ENCODE assay signal across 8 cellular contexts in genomic region chr14:58297762-58298476, GRCh38. TPM values are rescaled to one million over a fixed set of nuclear protein-coding genes. Genes with fewer than 3 reads are reported as not detected.
DNase-seq lines count a peak whose midpoint lies in the region; ATAC-seq and TF ChIP-seq lines count a peak whose summit lies in the region.

No MANE protein-coding gene starts in this region.

- POLR2A ChIA-PET in GM10248 (lab: Yijun Ruan, JAX) = interaction anchor here (0.6 to 1.5 kb wide), 15 partner anchors 10 to 129 kb away, joined by 3 to 12 read pairs (median 4); partner anchors contain the start of genes KIAA0586, PSMA3 and TIMM9
- POLR2A ChIA-PET in SK-N-SH (lab: Yijun Ruan, JAX) = interaction anchor here (0.5 to 1.6 kb wide), 10 partner anchors 20 to 1030 kb away, joined by 3 to 8 read pairs (median 4); partner anchors contain the start of genes ACTR10, KIAA0586, PSMA3 and TIMM9
- POLR2A ChIA-PET in activated naive CD8-positive, alpha-beta T cell treated with anti-CD3 and anti-CD28 coated beads, Interleukin-2, amount 10 ng/mL, durations not matched to agents 7 days and 5 days (lab: Charles Lee) = interaction anchor here (0.6 to 4.4 kb wide), 30 partner anchors 8 to 1030 kb away, joined by 3 to 64 read pairs (median 4); partner anchors contain the start of genes ACTR10, AP5M1, EXOC5 and KIAA0586

- H3K4me2 ChIP-seq in SK-N-SH = peak overlapping the region; percentile 85

- DNase-seq in GM10248 (ENCODE audit: extremely low spot score) = peak; percentile 95
- DNase-seq in NCI-H1092 (lab: John Stamatoyannopoulos, UW) = peak; percentile 100
- DNase-seq in SK-N-SH = peak; percentile 94
- DNase-seq in activated naive CD8-positive, alpha-beta T cell treated with anti-CD3 and anti-CD28 coated beads, Interleukin-2, amount 10 ng/mL, durations not matched to agents 7 days and 5 days = peak; percentile 94
- DNase-seq in Right ventricle myocardium inferior (ENCODE audit: missing footprints) = peak; percentile 98
- peak; percentile 98 to 99 (median 98) for DNase-seq in ovary
- peak; percentile 97 to 99 for DNase-seq in tibial artery

- no peak for TF ChIP-seq RAD21 in SK-N-SH (IDR thresholded peaks at IDR 0.05; ENCODE audit: low read length)

- peak overlapping the region; percentile 91 for H3K9ac ChIP-seq in SK-N-SH

- H3K4me3 ChIP-seq in SK-N-SH (ENCODE audit: low read depth in 2 of 2, low read length in 1 of 2) (peak overlapping the region; percentile 91 to 100), ovary (peak overlapping the region; percentile 97), tibial artery (peak overlapping the region; percentile 92 to 99)

- TF ChIP-seq EP300 in SK-N-SH (IDR thresholded peaks at IDR 0.05; ENCODE audit: borderline replicate concordance in 1 of 2, low read depth in 1 of 2, low read length in 1 of 2) = peak; percentile 12 to 27; a peak in 1 of 4 replicates
- TF ChIP-seq EP300 in ovary (IDR thresholded peaks at IDR 0.05) = no peak

- H3K9me2 ChIP-seq in SK-N-SH = no peaks in the 10 kb centered on the region

- ATAC-seq in HG02588 (IDR thresholded peaks at IDR 0.05; ENCODE audit: unreplicated experiment) (peak; percentile 84), Right ventricle myocardium inferior (peak; percentile 97)
- peak; percentile 90 for ATAC-seq in activated naive CD8-positive, alpha-beta T cell treated with anti-CD3 and anti-CD28 coated beads, Interleukin-2, amount 10 ng/mL, durations not matched to agents 7 days and 5 days (ENCODE audit: low read depth)

- H3K4me3 Mint-ChIP-seq in activated naive CD8-positive, alpha-beta T cell treated with anti-CD3 and anti-CD28 coated beads, Interleukin-2, amount 10 ng/mL, durations not matched to agents 7 days and 5 days = no peak overlapping the region

- no peaks in the 10 kb centered on the region for H3K9me3 Mint-ChIP-seq in activated naive CD8-positive, alpha-beta T cell treated with anti-CD3 and anti-CD28 coated beads, Interleukin-2, amount 10 ng/mL, durations not matched to agents 7 days and 5 days

- no peak overlapping the region for H2AFZ ChIP-seq in SK-N-SH (ENCODE audit: low read depth)

- TF ChIP-seq CTCF in GM10248 (IDR thresholded peaks at IDR 0.05; ENCODE audit: control extremely low read depth, extremely low read depth, low read depth, missing control alignments) (no peak), SK-N-SH (IDR thresholded peaks at IDR 0.05) (peak; percentile 13; the same call in 1 of the 2 replicates), ovary (IDR thresholded peaks at IDR 0.05) (no peak), tibial artery (IDR thresholded peaks at IDR 0.05) (peak in 1 of 2 experiments; percentile 61)

- intact Hi-C loops in Right ventricle myocardium inferior (cut with DNase I) = loop anchor here (2.0 kb wide), 3 partner anchors 17 to 97 kb away; partner anchors contain the start of genes ACTR10 and PSMA3
- intact Hi-C loops in ovary (cut with DNase I) = loop anchor here in 2 of 4 donors (2.0 to 5.0 kb wide), 2 partner anchors 53 to 56 kb away; partner anchors contain the start of gene PSMA3 (in 2 of the 2)
- intact Hi-C loops in tibial artery (cut with DNase I; ENCODE audit: low total_unique reads) = loop anchor here (5.0 kb wide), 1 partner anchor 56 kb away; the partner anchor contains the start of gene PSMA3

- peaks cover 30% of the 10 kb centered on the region for H3K4me1 Mint-ChIP-seq in activated naive CD8-positive, alpha-beta T cell treated with anti-CD3 and anti-CD28 coated beads, Interleukin-2, amount 10 ng/mL, durations not matched to agents 7 days and 5 days

- H3F3A ChIP-seq in SK-N-SH (replicated peaks; ENCODE audit: insufficient read depth) = peaks cover 6% of the 10 kb centered on the region

- peaks cover 24% of the 10 kb centered on the region for H3K36me3 Mint-ChIP-seq in activated naive CD8-positive, alpha-beta T cell treated with anti-CD3 and anti-CD28 coated beads, Interleukin-2, amount 10 ng/mL, durations not matched to agents 7 days and 5 days

- peaks cover 2 to 6% of the 10 kb centered on the region in 2 experiments; a peak in 2 of 4 replicates for H3K4me1 ChIP-seq in SK-N-SH (ENCODE audit: control insufficient read depth in 1 of 2, insufficient read depth in 2 of 2, low read depth in 1 of 2, low read length in 1 of 2)
- H3K4me1 ChIP-seq in ovary (ENCODE audit: insufficient read depth) = peaks cover 7% of the 10 kb centered on the region
- peaks cover 0 to 50% (median 19%) of the 10 kb centered on the region in 4 donors for H3K4me1 ChIP-seq in tibial artery

- peaks cover 46% of the 10 kb centered on the region for H4K20me1 ChIP-seq in SK-N-SH (ENCODE audit: insufficient read depth)

- H3K36me3 ChIP-seq in SK-N-SH (replicated peaks in 1 of 2; ENCODE audit: control insufficient read depth in 1 of 2, insufficient read depth in 2 of 2, low read length in 1 of 2) = peaks cover 29 to 40% of the 10 kb centered on the region in 2 experiments
- no peaks in the 10 kb centered on the region for H3K36me3 ChIP-seq in ovary
- peaks cover 16 to 40% (median 36%) of the 10 kb centered on the region in 3 donors for H3K36me3 ChIP-seq in tibial artery

- TF ChIP-seq POLR2A in ovary (IDR thresholded peaks at IDR 0.05) = peak; percentile 81

- peak overlapping the region; percentile 97 to 100 for H3K27ac ChIP-seq in SK-N-SH (ENCODE audit: low read depth in 2 of 2, low read length in 1 of 2)
- peak overlapping the region; percentile 88 to 97 for H3K27ac ChIP-seq in ovary
- H3K27ac ChIP-seq in tibial artery = peak overlapping the region; percentile 93 to 97

- CTCF ChIA-PET in GM10248 (lab: Yijun Ruan, JAX) = interaction anchor here (0.7 to 1.9 kb wide), 12 partner anchors 9 to 98 kb away, joined by 3 to 5 read pairs (median 3); partner anchors contain the start of gene TOMM20L
- CTCF ChIA-PET in SK-N-SH (lab: Yijun Ruan, JAX) = interaction anchor here (0.6 to 1.6 kb wide), 9 partner anchors 8 to 99 kb away, joined by 3 to 6 read pairs (median 3); no protein-coding TSS in a partner anchor

- 2% methylated on average over 39 of the region's 40 CpGs for WGBS in SK-N-SH (ENCODE audit: low lambda C conversion rate)
- 0 to 1% (median 0%) methylated on average over 40 of the region's 40 CpGs for WGBS in ovary, 3 donors

- H3K79me2 ChIP-seq in SK-N-SH (ENCODE audit: insufficient read depth) = peaks cover 83% of the 10 kb centered on the region

- no peak overlapping the region for H3K27ac Mint-ChIP-seq in activated naive CD8-positive, alpha-beta T cell treated with anti-CD3 and anti-CD28 coated beads, Interleukin-2, amount 10 ng/mL, durations not matched to agents 7 days and 5 days

- H3K9me3 ChIP-seq in SK-N-SH (no peaks in the 10 kb centered on the region), ovary (no peaks in the 10 kb centered on the region), tibial artery (no peaks in the 10 kb centered on the region)

- no peaks in the 10 kb centered on the region for H3K27me3 Mint-ChIP-seq in activated naive CD8-positive, alpha-beta T cell treated with anti-CD3 and anti-CD28 coated beads, Interleukin-2, amount 10 ng/mL, durations not matched to agents 7 days and 5 days

- H3K27me3 ChIP-seq in SK-N-SH (ENCODE audit: insufficient read depth) = no peaks in the 10 kb centered on the region
- H3K27me3 ChIP-seq in ovary = no peaks in the 10 kb centered on the region
- no peaks in the 10 kb centered on the region for H3K27me3 ChIP-seq in tibial artery

TF ChIP-seq in SK-N-SH, 30 proteins besides CTCF, POLR2A, EP300 and RAD21 (continues in another document):
- TF ChIP-seq USF1 (IDR thresholded peaks at IDR 0.05; ENCODE audit: borderline replicate concordance, low read depth) (no peak), MXI1 (IDR thresholded peaks at IDR 0.05; ENCODE audit: low read depth, low read length) (no peak; the same call in 1 of the 2 replicates), FOXM1 (IDR thresholded peaks at IDR 0.05; ENCODE audit: low read depth) (peak; percentile 37; the same call in 1 of the 2 replicates), POLR2AphosphoS5 (IDR thresholded peaks at IDR 0.05; ENCODE audit: low read depth, low read length) (peak; percentile 92), MAX (IDR thresholded peaks at IDR 0.05; ENCODE audit: low read depth) (peak; percentile 65), MEF2A (IDR thresholded peaks at IDR 0.05; ENCODE audit: borderline replicate concordance, low read depth) (no peak), TEAD4 (IDR thresholded peaks at IDR 0.05; ENCODE audit: borderline replicate concordance, insufficient read depth) (no peak), FOXJ3 (CRISPR knock-in tag; IDR thresholded peaks at IDR 0.05) (no peak), NFIC (IDR thresholded peaks at IDR 0.05; ENCODE audit: borderline replicate concordance) (0 out of 2 replicates have a peak, but pooled peaks have one; percentile 7), RXRA (IDR thresholded peaks at IDR 0.05; ENCODE audit: borderline replicate concordance, low read depth) (no peak), ELF1 (IDR thresholded peaks at IDR 0.05) (peak; percentile 89), TAF1 (IDR thresholded peaks at IDR 0.05; ENCODE audit: borderline replicate concordance, low read depth, low read length) (peak; percentile 61; the same call in 1 of the 2 replicates)

RNA-seq across cellular contexts. Expression of gene ARID4A, which starts 0.4 kb away (rescaled TPM):
- 4.6 and 5.6 TPM in 2 replicates for polyA plus RNA-seq in SK-N-SH (2012; rRNA removed)
- polyA plus RNA-seq in SK-N-SH (2012; cell fraction: cytosol; rRNA removed) = 4.8 and 7.2 TPM in 2 replicates
- polyA plus RNA-seq in SK-N-SH (2012; cell fraction: nucleus; rRNA removed) = 12.3 and 13.9 TPM in 2 replicates
- total RNA-seq in activated naive CD8-positive, alpha-beta T cell treated with anti-CD3 and anti-CD28 coated beads, Interleukin-2, amount 10 ng/mL, durations not matched to agents 7 days and 5 days = 10 to 100 TPM; 51.4 to 53.2 TPM
- total RNA-seq in Right ventricle myocardium inferior = 14.7 TPM
- total RNA-seq in ovary = 10 to 100 TPM; 17.8 to 29.2 (median 25.8) TPM
- 10 to 100 TPM; 10.1 to 15.7 TPM for polyA plus RNA-seq in ovary

RNA-seq across cellular contexts. Expression of gene PSMA3, which starts 53.3 kb away (rescaled TPM):
- polyA plus RNA-seq in SK-N-SH (2012; rRNA removed) (203 and 214 TPM in 2 replicates), ovary (10 to 100 TPM; 68.1 to 75.6 TPM)
- 226 and 277 TPM in 2 replicates for polyA plus RNA-seq in SK-N-SH (2012; cell fraction: cytosol; rRNA removed)
- 80.2 and 132 TPM in 2 replicates for polyA plus RNA-seq in SK-N-SH (2012; cell fraction: nucleus; rRNA removed)
- 100 to 1,000 TPM; 189 to 203 TPM for total RNA-seq in activated naive CD8-positive, alpha-beta T cell treated with anti-CD3 and anti-CD28 coated beads, Interleukin-2, amount 10 ng/mL, durations not matched to agents 7 days and 5 days
- total RNA-seq in Right ventricle myocardium inferior (149 TPM), ovary (100 to 1,000 TPM in 3 of 7 donors, 10 to 100 TPM in 4; 68.5 to 136 (median 93.4) TPM)

Comparison
In these comparisons a context has a peak if more than half of its experiments do, and no peak if none do; other contexts are left out.
1. Peak in every context shown above with its lines: DNase-seq, ATAC-seq, H3K4me3 ChIP-seq and H3K27ac ChIP-seq.